ENCODE assay signal across 24 cellular contexts in the genomic region with DNA sequence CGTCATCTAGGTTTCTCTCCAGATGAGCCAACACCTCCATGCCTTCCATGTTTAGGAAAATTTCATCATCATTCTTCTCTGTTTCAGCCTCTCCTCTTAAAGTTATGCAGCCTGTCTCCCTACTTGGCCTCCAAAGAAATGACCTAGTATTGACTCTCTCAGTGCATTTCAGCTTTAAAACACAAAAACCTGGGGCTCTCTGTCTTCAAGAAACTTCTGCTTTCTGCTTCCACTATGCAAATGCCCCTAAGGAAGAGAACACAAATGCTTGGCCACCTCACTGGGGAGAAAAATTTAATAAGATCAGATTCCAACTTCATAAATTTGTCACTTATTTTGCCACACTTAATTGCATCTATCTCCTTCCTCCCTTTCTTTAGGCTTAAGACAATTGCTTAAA.
DNase-seq lines count a peak whose midpoint lies in the region; ATAC-seq, FAIRE-seq and TF ChIP-seq lines count a peak whose summit lies in the region.
"Had no signal": no experiment of that assay in that cellular context is flagged by ENCODE, and none has a peak within 500 bp of the region (broad histone marks: within the 10 kb centered on the region; RNA-seq: fewer than 3 reads in every experiment).

No MANE protein-coding gene starts in this region.

- no peaks in the 10 kb centered on the region for H3K9me3 ChIP-seq in Karpas-422 (ENCODE audit: low read length)
- no peaks in the 10 kb centered on the region for H3K9me3 ChIP-seq in OCI-LY3 (ENCODE audit: insufficient read depth, low read length)
- H3K9me3 ChIP-seq: A549, BE2C, HAP-1 had no signal

- H3K27ac ChIP-seq in Karpas-422 (ENCODE audit: low read length) = no peak overlapping the region
- H3K27ac ChIP-seq in OCI-LY3 (ENCODE audit: low read length) = peak overlapping the region; percentile 40; the same call in 1 of the 2 replicates

- H3K9me2 ChIP-seq in Karpas-422 (replicated peaks; ENCODE audit: insufficient read depth, low read length) = no peaks in the 10 kb centered on the region

- H3K9ac ChIP-seq in Karpas-422 (ENCODE audit: low read length) = no peak overlapping the region
- H3K9ac ChIP-seq in OCI-LY3 (ENCODE audit: low read length) = no peak overlapping the region
- H3K9ac ChIP-seq: BLaER1 treated with 17β-estradiol and CSF1 and Interleukin-3, amounts not matched to agents 10 nM and 100 nM had no signal

- H3K4me2 ChIP-seq in Karpas-422 (ENCODE audit: low read depth, low read length, poor library complexity, severe bottlenecking) = no peak overlapping the region
- H3K4me2 ChIP-seq in OCI-LY3 (ENCODE audit: low read length) = peak overlapping the region; percentile 35

- H3K27me3 ChIP-seq in Karpas-422 (ENCODE audit: low read length) (no peaks in the 10 kb centered on the region), OCI-LY3 (ENCODE audit: low read depth, low read length) (no peaks in the 10 kb centered on the region), bronchial epithelial cell (ENCODE audit: control insufficient read depth, insufficient read depth, low read length) (no peaks in the 10 kb centered on the region)
- H3K27me3 ChIP-seq: BE2C; BLaER1 treated with 17β-estradiol and CSF1 and Interleukin-3, amounts not matched to agents 10 nM and 100 nM had no signal

- H3K4me3 ChIP-seq in Karpas-422 (ENCODE audit: low read length) (no peak overlapping the region), OCI-LY3 (ENCODE audit: low read length) (no peak overlapping the region; the same call in 1 of the 2 replicates), bronchial epithelial cell (ENCODE audit: low read depth, low read length) (no peak overlapping the region)
- H3K4me3 ChIP-seq: A549; BLaER1 treated with 17β-estradiol and CSF1 and Interleukin-3, amounts not matched to agents 10 nM and 100 nM; HAP-1 had no signal

- H4K20me1 ChIP-seq in Karpas-422 (ENCODE audit: insufficient read depth, low read depth, low read length) (no peaks in the 10 kb centered on the region), OCI-LY3 (ENCODE audit: insufficient read depth, low read length) (no peaks in the 10 kb centered on the region)
- H4K20me1 ChIP-seq: BLaER1 treated with 17β-estradiol and CSF1 and Interleukin-3, amounts not matched to agents 10 nM and 100 nM had no signal

- H3K4me1 ChIP-seq in Karpas-422 (ENCODE audit: low read length) = peaks cover 10% of the 10 kb centered on the region
- H3K4me1 ChIP-seq in OCI-LY3 (ENCODE audit: low read length) = peaks cover 36% of the 10 kb centered on the region
- H3K4me1 ChIP-seq: BE2C, HAP-1 had no signal

- ATAC-seq in HG02588 (IDR thresholded peaks at IDR 0.05; ENCODE audit: unreplicated experiment) (no peak), esophagus mucosa (no peak)
- ATAC-seq: A549 had no signal

- TF ChIP-seq CTCF in OCI-LY3 (IDR thresholded peaks at IDR 0.05; ENCODE audit: low read depth, low read length) (no peak), bronchial epithelial cell (IDR thresholded peaks at IDR 0.05; ENCODE audit: insufficient read depth, low read length, severe bottlenecking) (no peak)

- H2AFZ ChIP-seq in Karpas-422 (ENCODE audit: low read length) (no peak overlapping the region), OCI-LY3 (ENCODE audit: low read depth, low read length) (no peak overlapping the region)

- FAIRE-seq in bronchial epithelial cell (lab: Jason Lieb, UNC) = peak; percentile 62
- FAIRE-seq: A549, GM12891, GM18507, H54 had no signal

- H3K36me3 ChIP-seq in Karpas-422 (ENCODE audit: insufficient read depth, low read length) = no peaks in the 10 kb centered on the region
- H3K36me3 ChIP-seq in OCI-LY3 (replicated peaks; ENCODE audit: low read depth, low read length) = no peaks in the 10 kb centered on the region
- no peaks in the 10 kb centered on the region for H3K36me3 ChIP-seq in bronchial epithelial cell (ENCODE audit: control insufficient read depth, insufficient read depth, low read length)
- H3K36me3 ChIP-seq: BE2C; BLaER1 treated with 17β-estradiol and CSF1 and Interleukin-3, amounts not matched to agents 10 nM and 100 nM; HAP-1 had no signal

- H3K79me2 ChIP-seq in Karpas-422 (ENCODE audit: low read length) = no peaks in the 10 kb centered on the region
- no peaks in the 10 kb centered on the region for H3K79me2 ChIP-seq in OCI-LY3 (ENCODE audit: low read length)

- DNase-seq in Karpas-422 = peak; percentile 51
- no peak for DNase-seq in bronchial epithelial cell (ENCODE audit: low read depth)
- DNase-seq in C1 segment of cervical spinal cord (lab: John Stamatoyannopoulos, UW) = no peak
- DNase-seq: 8988T; ACHN; AML-193; BE2C; Calu3; CD4-positive, alpha-beta memory T cell; COR-L47; DMS53; DMS79 treated with DMSO at 0.1 percent for 48 hours; GF-D8; GOT3; HFFc6 had no signal
